Comparison of ENCODE assay signal across 8 cellular contexts in the genomic region with DNA sequence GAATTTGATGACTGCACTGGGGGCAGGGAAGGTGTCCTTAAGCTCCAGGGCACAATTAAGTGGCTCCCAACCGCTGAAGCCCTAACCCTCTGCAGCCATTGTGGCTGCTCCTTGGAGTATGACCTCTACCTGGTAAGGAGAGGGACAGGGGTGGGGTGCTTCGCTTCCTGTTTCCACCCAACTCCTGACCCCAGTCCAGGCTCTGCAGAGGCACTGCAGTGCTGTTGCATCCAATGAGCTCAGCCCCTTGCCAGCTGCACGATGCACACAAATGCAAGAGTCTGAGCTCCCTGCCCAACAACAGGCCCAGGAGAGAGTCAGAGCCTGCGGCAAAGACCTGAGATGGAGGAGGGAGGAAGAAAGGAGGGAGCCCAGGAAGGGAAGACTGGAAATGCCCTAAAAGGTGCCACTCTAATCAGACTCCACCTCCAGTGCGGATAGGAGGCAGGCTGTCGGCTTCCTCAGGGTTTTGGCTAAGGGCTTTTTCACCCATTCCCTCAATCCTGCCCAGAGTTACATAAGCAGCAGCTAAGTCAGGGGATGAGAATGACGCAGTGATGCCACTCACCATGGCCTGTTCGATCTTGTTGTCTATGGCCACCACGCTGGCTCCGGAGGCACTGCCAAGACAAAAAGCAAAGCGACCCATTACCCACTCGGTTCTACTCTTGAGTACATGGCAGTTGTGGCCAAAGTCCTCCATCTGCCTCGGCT.
A peak's percentile ranks its signal among the peaks of the same experiment; 100 is the strongest.
DNase-seq lines count a peak whose midpoint lies in the region; ATAC-seq, FAIRE-seq and TF ChIP-seq lines count a peak whose summit lies in the region.

No MANE protein-coding gene starts in this region.

- ATAC-seq in activated CD4-positive, alpha-beta T cell treated with anti-CD3 and anti-CD28 coated beads for 36 hours, result no peak
- no peak for ATAC-seq in HG02588 (IDR thresholded peaks at IDR 0.05; ENCODE audit: unreplicated experiment)

- FAIRE-seq in small intestine (lab: Jason Lieb, UNC) (no peak), H54 (lab: Jason Lieb, UNC) (no peak)

- H3K4me1 Mint-ChIP-seq in activated CD4-positive, alpha-beta T cell treated with anti-CD3 and anti-CD28 coated beads for 36 hours, result peaks cover 57% of the 10 kb centered on the region
- H3K4me1 Mint-ChIP-seq in activated naive CD4-positive, alpha-beta T cell treated with anti-CD3 and anti-CD28 coated beads, Interleukin-2, amount 50 U/mL, for 24 hours, result peaks cover 68% of the 10 kb centered on the region

- H3K27me3 Mint-ChIP-seq in activated CD4-positive, alpha-beta T cell treated with anti-CD3 and anti-CD28 coated beads for 36 hours, result no peaks in the 10 kb centered on the region
- no peaks in the 10 kb centered on the region for H3K27me3 Mint-ChIP-seq in activated naive CD4-positive, alpha-beta T cell treated with anti-CD3 and anti-CD28 coated beads, Interleukin-2, amount 50 U/mL, for 24 hours

- no peaks in the 10 kb centered on the region for H3K9me3 Mint-ChIP-seq in activated CD4-positive, alpha-beta T cell treated with anti-CD3 and anti-CD28 coated beads for 36 hours (ENCODE audit: low read depth)
- no peaks in the 10 kb centered on the region for H3K9me3 Mint-ChIP-seq in activated naive CD4-positive, alpha-beta T cell treated with anti-CD3 and anti-CD28 coated beads, Interleukin-2, amount 50 U/mL, for 24 hours

- no peak overlapping the region for H2AFZ ChIP-seq in hepatocyte

- H4K20me1 ChIP-seq in hepatocyte (ENCODE audit: insufficient read depth, poor library complexity, severe bottlenecking), result peaks cover 15% of the 10 kb centered on the region

- H3K36me3 ChIP-seq in hepatocyte (replicated peaks; ENCODE audit: insufficient read depth, low read depth) (no peaks in the 10 kb centered on the region), small intestine (ENCODE audit: control insufficient read depth in 2 of 2, insufficient read depth in 2 of 2, low read length in 2 of 2) (peaks cover 4 to 6% of the 10 kb centered on the region in 2 donors)

- TF ChIP-seq CTCF in hepatocyte (IDR thresholded peaks at IDR 0.05; ENCODE audit: poor library complexity), result no peak

- peak overlapping the region; percentile 90 for H3K4me3 Mint-ChIP-seq in activated CD4-positive, alpha-beta T cell treated with anti-CD3 and anti-CD28 coated beads for 36 hours
- H3K4me3 Mint-ChIP-seq in activated naive CD4-positive, alpha-beta T cell treated with anti-CD3 and anti-CD28 coated beads, Interleukin-2, amount 50 U/mL, for 24 hours, result peak overlapping the region; percentile 95

- no peaks in the 10 kb centered on the region for H3K27me3 ChIP-seq in hepatocyte
- H3K27me3 ChIP-seq in small intestine (ENCODE audit: control insufficient read depth in 2 of 2, insufficient read depth in 2 of 2, low read length in 2 of 2), result no peaks in the 10 kb centered on the region

- peak overlapping the region; percentile 91 for H3K27ac Mint-ChIP-seq in activated CD4-positive, alpha-beta T cell treated with anti-CD3 and anti-CD28 coated beads for 36 hours
- peak overlapping the region; percentile 97 for H3K27ac Mint-ChIP-seq in activated naive CD4-positive, alpha-beta T cell treated with anti-CD3 and anti-CD28 coated beads, Interleukin-2, amount 50 U/mL, for 24 hours

- DNase-seq in activated CD4-positive, alpha-beta T cell treated with anti-CD3 and anti-CD28 coated beads for 36 hours, result peak; percentile 23
- DNase-seq in activated CD4-positive, alpha-beta T cell treated with anti-CD3 and anti-CD28 coated beads, Interleukin-2, amount 50 U/mL, for 4 hours, result no peak
- no peak for DNase-seq in hepatocyte (ENCODE audit: low spot score)
- DNase-seq in small intestine, result peak; percentile 64
- DNase-seq in mucosa of gallbladder (ENCODE audit: low spot score), result no peak
- no peak for DNase-seq in H54 (ENCODE audit: insufficient read length, low spot score)

- H3K27ac ChIP-seq in hepatocyte (peak overlapping the region; percentile 98), small intestine (ENCODE audit: low read depth in 1 of 2, low read length in 1 of 2) (peak overlapping the region; percentile 90 to 99)

- H3K9me3 ChIP-seq in hepatocyte (ENCODE audit: low read depth) (no peaks in the 10 kb centered on the region), small intestine (ENCODE audit: control insufficient read depth, low read depth) (no peaks in the 10 kb centered on the region)

- peak overlapping the region; percentile 88 for H3K4me2 ChIP-seq in hepatocyte

- H3K36me3 Mint-ChIP-seq in activated CD4-positive, alpha-beta T cell treated with anti-CD3 and anti-CD28 coated beads for 36 hours (ENCODE audit: low read depth), result peaks cover 23% of the 10 kb centered on the region
- H3K36me3 Mint-ChIP-seq in activated naive CD4-positive, alpha-beta T cell treated with anti-CD3 and anti-CD28 coated beads, Interleukin-2, amount 50 U/mL, for 24 hours, result peaks cover 5% of the 10 kb centered on the region

- TF ChIP-seq POLR2A in H54 (IDR thresholded peaks at IDR 0.05; ENCODE audit: low read depth, low read length), result no peak

- no peaks in the 10 kb centered on the region for H3K9me2 ChIP-seq in hepatocyte (replicated peaks; ENCODE audit: insufficient read depth)

- H3K79me2 ChIP-seq in hepatocyte, result peaks cover 37% of the 10 kb centered on the region

- peak overlapping the region; percentile 96 for H3K4me3 ChIP-seq in hepatocyte
- H3K4me3 ChIP-seq in small intestine (ENCODE audit: low read depth in 1 of 2, low read length in 2 of 2), result peak overlapping the region; percentile 82 to 92

- peaks cover 50% of the 10 kb centered on the region for H3K4me1 ChIP-seq in hepatocyte (ENCODE audit: insufficient read depth)
- peaks cover 0 to 4% of the 10 kb centered on the region in 2 donors for H3K4me1 ChIP-seq in small intestine (ENCODE audit: control insufficient read depth in 2 of 2, insufficient read depth in 1 of 2, low read depth in 1 of 2, low read length in 1 of 2)

- CTCF ChIA-PET in activated CD4-positive, alpha-beta T cell treated with anti-CD3 and anti-CD28 coated beads for 36 hours (lab: Charles Lee), result interaction anchor here (0.8 to 11.6 kb wide), 7 partner anchors 35 to 63 kb away, joined by 3 to 191 read pairs (median 4); partner anchors contain the start of genes NCBP2L and TSC22D3

- WGBS in hepatocyte (ENCODE audit: low lambda C conversion rate, missing lambda C conversion rate), result 30% methylated on average over 13 of the region's 13 CpGs
- WGBS in small intestine, 3 donors, result 7 to 47% (median 20%) methylated on average over 13 of the region's 13 CpGs

- POLR2A ChIA-PET in activated CD4-positive, alpha-beta T cell treated with anti-CD3 and anti-CD28 coated beads for 36 hours (lab: Charles Lee), result interaction anchor here (0.5 to 8.3 kb wide), 6 partner anchors 17 to 87 kb away, joined by 3 to 144 read pairs (median 4); partner anchors contain the start of genes PRPS1 and TSC22D3

- intact Hi-C loops in activated CD4-positive, alpha-beta T cell treated with anti-CD3 and anti-CD28 coated beads for 36 hours (cut with DNase I, micrococcal nuclease), result loop anchor here in 1 of 2 experiments (2.0 to 5.0 kb wide), 2 partner anchors 112 to 375 kb away; partner anchors contain the start of genes ATG4A, MID2 and PSMD10

Comparison
In these comparisons a context has a peak if more than half of its experiments do, and no peak if none do; other contexts are left out.
1. DNase-seq: peak in activated CD4-positive, alpha-beta T cell treated with anti-CD3 and anti-CD28 coated beads for 36 hours (single experiment) and small intestine (single experiment); none in activated CD4-positive, alpha-beta T cell treated with anti-CD3 and anti-CD28 coated beads, Interleukin-2, amount 50 U/mL, for 4 hours (0 of 2), hepatocyte (single experiment), mucosa of gallbladder (single experiment) and H54 (single experiment).